19 cellular contexts compared by ENCODE assay signal in the genomic region with DNA sequence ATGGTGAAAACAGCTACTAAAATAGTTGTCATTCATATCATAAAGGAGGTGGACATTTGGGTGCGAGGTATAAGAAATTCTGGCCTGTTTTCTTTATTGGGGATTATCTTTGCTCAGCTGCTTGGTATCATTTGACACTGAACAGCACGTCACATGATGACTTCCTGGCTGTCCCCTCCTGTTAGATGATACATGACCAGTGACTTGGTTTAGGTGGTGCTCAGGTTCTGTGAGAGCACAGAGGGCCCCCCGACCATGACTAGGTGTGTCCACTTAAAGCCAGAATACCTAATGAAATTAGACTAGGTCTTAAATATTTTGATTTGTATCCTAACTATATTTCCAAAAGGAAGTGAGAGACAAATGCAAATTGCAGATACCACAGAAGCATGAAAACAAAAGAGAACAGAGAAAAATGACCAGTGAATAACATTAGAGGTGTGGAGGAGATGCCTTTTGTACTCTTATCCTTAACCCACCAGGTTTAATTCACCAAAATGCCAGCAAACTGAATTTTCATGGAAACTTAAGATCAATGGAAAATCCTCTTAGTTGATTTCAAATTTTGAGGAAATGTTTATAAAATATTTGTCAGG. TPM values are rescaled to one million over a fixed set of nuclear protein-coding genes. Genes with fewer than 3 reads are reported as not detected.
DNase-seq lines count a peak whose midpoint lies in the region; ATAC-seq and TF ChIP-seq lines count a peak whose summit lies in the region.
"Had no signal": no experiment of that assay in that cellular context is flagged by ENCODE, and none has a peak within 500 bp of the region (broad histone marks: within the 10 kb centered on the region; RNA-seq: fewer than 3 reads in every experiment).

No MANE protein-coding gene starts in this region.

- H3K27me3 ChIP-seq in gastrocnemius medialis, result no peaks in the 10 kb centered on the region

- peak; percentile 3 for DNase-seq in NCI-H1092 treated with DMSO at 0.1 percent for 48 hours (lab: John Stamatoyannopoulos, UW)
- no peak for DNase-seq in NCI-H1092 (lab: John Stamatoyannopoulos, UW)
- DNase-seq in gastrocnemius medialis, result peak; percentile 31 to 35
- no peak for DNase-seq in activated T-cell treated with anti-CD3 and anti-CD28 coated beads, Interleukin-2, amount 50 U/mL, for 24 hours
- DNase-seq in activated CD8-positive, alpha-beta memory T cell treated with anti-CD3 and anti-CD28 coated beads, Interleukin-2, amount 50 U/mL, for 48 hours, result no peak
- DNase-seq: erythroblast; MM.1S; stimulated activated CD4-positive, alpha-beta T cell treated with anti-CD3 and anti-CD28 coated beads, Interleukin-4, amount 100 ng/mL, for 1 hour had no signal

- no peak overlapping the region for H3K4me3 Mint-ChIP-seq in activated T-cell treated with anti-CD3 and anti-CD28 coated beads, Interleukin-2, amount 50 U/mL, for 24 hours
- H3K4me3 Mint-ChIP-seq: WTC11 had no signal

- no peak overlapping the region for H3K4me3 ChIP-seq in gastrocnemius medialis

- no peaks in the 10 kb centered on the region for H3K4me1 Mint-ChIP-seq in activated T-cell treated with anti-CD3 and anti-CD28 coated beads, Interleukin-2, amount 50 U/mL, for 24 hours (ENCODE audit: low read depth)

- no peaks in the 10 kb centered on the region for H3K27me3 Mint-ChIP-seq in activated T-cell treated with anti-CD3 and anti-CD28 coated beads, Interleukin-2, amount 50 U/mL, for 24 hours

- TF ChIP-seq CTCF in gastrocnemius medialis (IDR thresholded peaks at IDR 0.05 in 4 of 5, conservative IDR thresholded peaks at IDR 0.05 in 1 of 5), result no peak

- no peaks in the 10 kb centered on the region for H3K36me3 ChIP-seq in gastrocnemius medialis

- intact Hi-C loops in gastrocnemius medialis (cut with DNase I; ENCODE audit: low total_unique reads), result loop anchor here (10.0 kb wide), 1 partner anchor 430 kb away; the partner anchor contains the start of gene CREM

- H3K9me3 ChIP-seq in gastrocnemius medialis, result no peaks in the 10 kb centered on the region

- peaks cover 74% of the 10 kb centered on the region for H3K36me3 Mint-ChIP-seq in activated T-cell treated with anti-CD3 and anti-CD28 coated beads, Interleukin-2, amount 50 U/mL, for 24 hours (ENCODE audit: low read depth)
- H3K36me3 Mint-ChIP-seq: WTC11 had no signal

- in situ Hi-C loops in gastrocnemius medialis (cut with MboI; ENCODE audit: low sequenced_read_pairs in 4 of 4), result loop anchor here in 2 of 4 donors (25.0 kb wide), 3 partner anchors 217 to 442 kb away; partner anchors contain the start of gene CCNY (in 1 of the 2)

- peaks cover 28 to 41% of the 10 kb centered on the region in 2 donors for H3K4me1 ChIP-seq in gastrocnemius medialis
- H3K4me1 ChIP-seq: parathyroid adenoma had no signal

- no peak overlapping the region for H3K27ac Mint-ChIP-seq in activated T-cell treated with anti-CD3 and anti-CD28 coated beads, Interleukin-2, amount 50 U/mL, for 24 hours
- H3K27ac Mint-ChIP-seq: WTC11 had no signal

- peak overlapping the region; percentile 28 to 72 (median 50) for H3K27ac ChIP-seq in gastrocnemius medialis
- H3K27ac ChIP-seq: 22Rv1, HL-60, parathyroid adenoma had no signal

- no peaks in the 10 kb centered on the region for H3K9me3 Mint-ChIP-seq in activated T-cell treated with anti-CD3 and anti-CD28 coated beads, Interleukin-2, amount 50 U/mL, for 24 hours
- H3K9me3 Mint-ChIP-seq: WTC11 had no signal

- TF ChIP-seq POLR2A in gastrocnemius medialis (IDR thresholded peaks at IDR 0.05), result no peak

- ATAC-seq in GM21825 (IDR thresholded peaks at IDR 0.05; ENCODE audit: unreplicated experiment), result peak; percentile 65
- peak; percentile 57 for ATAC-seq in HG03457 (IDR thresholded peaks at IDR 0.05; ENCODE audit: unreplicated experiment)
- ATAC-seq in gastrocnemius medialis, result peak; percentile 87 to 88
- ATAC-seq in GM18519 (IDR thresholded peaks at IDR 0.05; ENCODE audit: low FRiP score, unreplicated experiment), result no peak
- ATAC-seq: Right ventricle myocardium inferior, WTC11 had no signal

RNA-seq across cellular contexts. Expression of gene GJD4, which starts 50.6 kb away (rescaled TPM):
- not detected for total RNA-seq in gastrocnemius medialis
- total RNA-seq: bronchial epithelial cell, NCI-H460, Right ventricle myocardium inferior, subcutaneous adipose tissue, WTC11 had no signal

Comparison
In these comparisons a context has a peak if more than half of its experiments do, and no peak if none do; other contexts are left out.
1. DNase-seq: peak in NCI-H1092 treated with DMSO at 0.1 percent for 48 hours (single experiment) and gastrocnemius medialis (2 of 2); none in NCI-H1092 (single experiment), activated T-cell treated with anti-CD3 and anti-CD28 coated beads, Interleukin-2, amount 50 U/mL, for 24 hours (single experiment) and activated CD8-positive, alpha-beta memory T cell treated with anti-CD3 and anti-CD28 coated beads, Interleukin-2, amount 50 U/mL, for 48 hours (single experiment).